22 cellular contexts compared by ENCODE assay signal in genomic region chr18:56358608-56359007, GRCh38.
A peak's percentile ranks its signal among the peaks of the same experiment; 100 is the strongest.
DNase-seq lines count a peak whose midpoint lies in the region; ATAC-seq and TF ChIP-seq lines count a peak whose summit lies in the region.
"Had no signal": no experiment of that assay in that cellular context is flagged by ENCODE, and none has a peak within 500 bp of the region (broad histone marks: within the 10 kb centered on the region; RNA-seq: fewer than 3 reads in every experiment).

No MANE protein-coding gene starts in this region.

- peak; percentile 63 for ATAC-seq in GM23338
- ATAC-seq in psoas muscle: no peak
- ATAC-seq: lower lobe of right lung; natural killer cell; Panc1; stimulated activated memory B cell treated with anti-CD40 and anti-IgM and Interleukin-4, amounts not matched to agents 10 μg/mL and 1 μg/mL and 100 μg/mL, for 72 hours had no signal

- DNase-seq in GM23338 (ENCODE audit: low spot score) (peak; percentile 48), LNCaP clone FGC (ENCODE audit: low read depth) (no peak), WERI-Rb-1 (no peak), kidney tubule cell (ENCODE audit: low spot score) (peak; percentile 22), NOMO-1 treated with DMSO at 0.1 percent for 48 hours (lab: John Stamatoyannopoulos, UW; ENCODE audit: unreplicated experiment) (no peak), psoas muscle (no peak)
- DNase-seq in stimulated activated CD4-positive, alpha-beta T cell treated with anti-CD3 and anti-CD28 coated beads, Interleukin-4, amount 100 ng/mL, for 24 hours: no peak
- DNase-seq: activated CD4-positive, alpha-beta T cell treated with anti-CD3 and anti-CD28 coated beads, Interleukin-2, amount 50 U/mL, for 4 hours; activated naive CD8-positive, alpha-beta T cell treated with anti-CD3 and anti-CD28 coated beads, Interleukin-2, amount 10 ng/mL, durations not matched to agents 7 days and 5 days; activated T-cell treated with anti-CD3 and anti-CD28 coated beads, Interleukin-2, amount 50 U/mL, for 24 hours; DMS79; KG1; lower lobe of right lung; natural killer cell; NCI-H1436; NCI-H446 treated with DMSO at 0.1 percent for 48 hours; spleen; tibial artery had no signal

- H3K4me2 ChIP-seq in GM23338: no peak overlapping the region

- peaks cover 17% of the 10 kb centered on the region; the same call in 1 of the 2 replicates for H3K36me3 ChIP-seq in GM23338 (ENCODE audit: insufficient read depth)
- no peaks in the 10 kb centered on the region for H3K36me3 ChIP-seq in WERI-Rb-1
- no peaks in the 10 kb centered on the region for H3K36me3 ChIP-seq in psoas muscle (ENCODE audit: insufficient read depth in 1 of 2, low read depth in 1 of 2)
- H3K36me3 ChIP-seq: BLaER1 treated with 17β-estradiol and CSF1 and Interleukin-3, amounts not matched to agents 10 nM and 100 nM; lower lobe of right lung; spleen; tibial artery had no signal

- no peak overlapping the region for H3K27ac ChIP-seq in GM23338 (ENCODE audit: low read depth)
- no peak overlapping the region for H3K27ac ChIP-seq in WERI-Rb-1
- H3K27ac ChIP-seq in psoas muscle: no peak overlapping the region
- H3K27ac ChIP-seq: BLaER1 treated with 17β-estradiol and CSF1 and Interleukin-3, amounts not matched to agents 10 nM and 100 nM; lower lobe of right lung; spleen; tibial artery had no signal

- H3K9me2 ChIP-seq in GM23338 (ENCODE audit: insufficient read depth): 0 out of 2 replicates have a peak, but pooled peaks cover 6% of the 10 kb centered on the region

- H3K4me3 Mint-ChIP-seq in GM23338: no peak overlapping the region
- H3K4me3 Mint-ChIP-seq: activated naive CD8-positive, alpha-beta T cell treated with anti-CD3 and anti-CD28 coated beads, Interleukin-2, amount 10 ng/mL, durations not matched to agents 7 days and 5 days; activated T-cell treated with anti-CD3 and anti-CD28 coated beads, Interleukin-2, amount 50 U/mL, for 24 hours; natural killer cell; stimulated activated memory B cell treated with anti-CD40 and anti-IgM and Interleukin-4, amounts not matched to agents 10 μg/mL and 1 μg/mL and 100 μg/mL, for 72 hours had no signal

- no peaks in the 10 kb centered on the region for H3F3A ChIP-seq in GM23338 (replicated peaks; ENCODE audit: low read depth)

- H2AFZ ChIP-seq in GM23338: no peak overlapping the region

- H3K27me3 ChIP-seq in GM23338 (ENCODE audit: insufficient read depth) (no peaks in the 10 kb centered on the region), WERI-Rb-1 (ENCODE audit: insufficient read depth, low read depth, severe bottlenecking) (no peaks in the 10 kb centered on the region), psoas muscle (ENCODE audit: insufficient read depth in 3 of 3, low read length in 2 of 3) (no peaks in the 10 kb centered on the region)
- H3K27me3 ChIP-seq: BLaER1 treated with 17β-estradiol and CSF1 and Interleukin-3, amounts not matched to agents 10 nM and 100 nM; spleen; tibial artery had no signal

- no peaks in the 10 kb centered on the region for H4K20me1 ChIP-seq in GM23338 (replicated peaks; ENCODE audit: insufficient read depth)
- H4K20me1 ChIP-seq: BLaER1 treated with 17β-estradiol and CSF1 and Interleukin-3, amounts not matched to agents 10 nM and 100 nM had no signal

- peaks cover 2% of the 10 kb centered on the region for H3K27me3 Mint-ChIP-seq in GM23338 (ENCODE audit: insufficient read depth, low read depth, poor library complexity)
- H3K27me3 Mint-ChIP-seq: activated naive CD8-positive, alpha-beta T cell treated with anti-CD3 and anti-CD28 coated beads, Interleukin-2, amount 10 ng/mL, durations not matched to agents 7 days and 5 days; activated T-cell treated with anti-CD3 and anti-CD28 coated beads, Interleukin-2, amount 50 U/mL, for 24 hours; progenitor cell of endocrine pancreas; stimulated activated memory B cell treated with anti-CD40 and anti-IgM and Interleukin-4, amounts not matched to agents 10 μg/mL and 1 μg/mL and 100 μg/mL, for 72 hours had no signal

- WGBS in psoas muscle, 3 donors: 89 to 92% (median 89%) methylated on average over 1 of the region's 1 CpG

- no peaks in the 10 kb centered on the region for H3K79me2 ChIP-seq in GM23338 (replicated peaks; ENCODE audit: insufficient read depth)

- TF ChIP-seq CTCF in GM23338 (conservative IDR thresholded peaks at IDR 0.05; ENCODE audit: low read depth in 2 of 2): peak; percentile 43 to 65
- peak; percentile 29; the same call in 1 of the 2 replicates for TF ChIP-seq CTCF in LNCaP clone FGC (IDR thresholded peaks at IDR 0.05; ENCODE audit: control insufficient read depth, extremely low read depth, insufficient read depth)
- peak; percentile 31; the same call in 1 of the 2 replicates for TF ChIP-seq CTCF in WERI-Rb-1 (IDR thresholded peaks at IDR 0.05; ENCODE audit: low read depth, low read length)
- TF ChIP-seq CTCF in psoas muscle (IDR thresholded peaks at IDR 0.05): no peak

- H3K9me3 ChIP-seq in WERI-Rb-1 (ENCODE audit: severe bottlenecking) (no peaks in the 10 kb centered on the region), psoas muscle (peaks cover 12% of the 10 kb centered on the region)

- H3K27ac Mint-ChIP-seq in GM23338: no peak overlapping the region
- H3K27ac Mint-ChIP-seq: activated naive CD8-positive, alpha-beta T cell treated with anti-CD3 and anti-CD28 coated beads, Interleukin-2, amount 10 ng/mL, durations not matched to agents 7 days and 5 days; activated T-cell treated with anti-CD3 and anti-CD28 coated beads, Interleukin-2, amount 50 U/mL, for 24 hours; natural killer cell; progenitor cell of endocrine pancreas; stimulated activated memory B cell treated with anti-CD40 and anti-IgM and Interleukin-4, amounts not matched to agents 10 μg/mL and 1 μg/mL and 100 μg/mL, for 72 hours had no signal

- intact Hi-C loops in psoas muscle (cut with DNase I): no loop called here

- H3K4me3 ChIP-seq in GM23338 (no peak overlapping the region), LNCaP clone FGC (ENCODE audit: low read depth, low read length) (no peak overlapping the region), WERI-Rb-1 (ENCODE audit: low read depth, low read length) (no peak overlapping the region), psoas muscle (no peak overlapping the region)
- H3K4me3 ChIP-seq: BLaER1 treated with 17β-estradiol and CSF1 and Interleukin-3, amounts not matched to agents 10 nM and 100 nM; lower lobe of right lung; spleen; tibial artery had no signal

- no peaks in the 10 kb centered on the region for H3K4me1 Mint-ChIP-seq in GM23338
- H3K4me1 Mint-ChIP-seq: activated naive CD8-positive, alpha-beta T cell treated with anti-CD3 and anti-CD28 coated beads, Interleukin-2, amount 10 ng/mL, durations not matched to agents 7 days and 5 days; natural killer cell; stimulated activated memory B cell treated with anti-CD40 and anti-IgM and Interleukin-4, amounts not matched to agents 10 μg/mL and 1 μg/mL and 100 μg/mL, for 72 hours had no signal

- H3K4me1 ChIP-seq in GM23338 (ENCODE audit: insufficient read depth) (no peaks in the 10 kb centered on the region), psoas muscle (no peaks in the 10 kb centered on the region)
- H3K4me1 ChIP-seq: BLaER1 treated with 17β-estradiol and CSF1 and Interleukin-3, amounts not matched to agents 10 nM and 100 nM; lower lobe of right lung; spleen; tibial artery had no signal

- peaks cover 20% of the 10 kb centered on the region for H3K9me3 Mint-ChIP-seq in GM23338

- peaks cover 11% of the 10 kb centered on the region for H3K36me3 Mint-ChIP-seq in GM23338 (ENCODE audit: low read depth)
- H3K36me3 Mint-ChIP-seq: activated naive CD8-positive, alpha-beta T cell treated with anti-CD3 and anti-CD28 coated beads, Interleukin-2, amount 10 ng/mL, durations not matched to agents 7 days and 5 days had no signal

TF ChIP-seq in GM23338, 12 proteins besides CTCF, POLR2A, EP300 and RAD21 (continues in another document):
- TF ChIP-seq JUNB (IDR thresholded peaks at IDR 0.05; ENCODE audit: unreplicated experiment): no peak

Comparison
In these comparisons a context has a peak if more than half of its experiments do, and no peak if none do; other contexts are left out.
1. DNase-seq: peak in GM23338 (single experiment) and kidney tubule cell (single experiment); none in LNCaP clone FGC (single experiment), WERI-Rb-1 (single experiment), NOMO-1 treated with DMSO at 0.1 percent for 48 hours (single experiment), stimulated activated CD4-positive, alpha-beta T cell treated with anti-CD3 and anti-CD28 coated beads, Interleukin-4, amount 100 ng/mL, for 24 hours (single experiment) and psoas muscle (0 of 2).